24 cellular contexts compared by ENCODE assay signal in the genomic region with DNA sequence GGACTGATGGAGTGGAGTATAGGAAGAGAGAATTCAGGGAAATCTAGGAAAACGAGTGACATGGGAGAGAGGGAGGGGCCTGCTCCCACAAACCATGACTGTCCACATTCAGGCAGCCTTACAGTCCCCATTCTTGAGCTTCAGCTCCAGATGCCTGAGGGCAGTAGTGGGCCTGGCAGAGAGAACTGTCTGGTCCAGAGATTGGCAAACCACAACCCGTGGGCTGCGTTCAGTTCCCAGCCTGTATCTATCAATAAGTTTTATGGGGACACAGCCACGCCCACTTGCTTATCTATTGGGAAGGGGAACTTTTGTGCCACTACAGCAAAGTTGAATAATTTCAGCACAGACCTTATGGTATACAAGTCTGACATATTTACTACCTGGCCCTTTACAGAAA.
"Had no signal": no experiment of that assay in that cellular context is flagged by ENCODE, and none has a peak within 500 bp of the region (broad histone marks: within the 10 kb centered on the region; RNA-seq: fewer than 3 reads in every experiment).

No MANE protein-coding gene starts in this region.

- H3K4me1 ChIP-seq: foreskin keratinocyte, gastroesophageal sphincter, right lobe of liver, testis, tibial artery had no signal

- H3K4me2 ChIP-seq: hepatocyte, smooth muscle cell had no signal

- H3K4me3 ChIP-seq: esophagus muscularis mucosa, gastroesophageal sphincter, heart left ventricle, hepatocyte, ovary, right lobe of liver, smooth muscle cell, testis, tibial artery, vagina had no signal

- H3K36me3 ChIP-seq: esophagus muscularis mucosa, gastroesophageal sphincter, heart left ventricle, ovary, right lobe of liver, tibial artery, vagina had no signal

- H3K27me3 ChIP-seq: esophagus muscularis mucosa, gastroesophageal sphincter, heart left ventricle, hepatocyte, ovary, right lobe of liver, testis, tibial artery, vagina had no signal

- H3K9me3 ChIP-seq: esophagus muscularis mucosa, gastroesophageal sphincter, heart left ventricle, ovary, right lobe of liver, testis, tibial artery, vagina had no signal

- H2AFZ ChIP-seq: hepatocyte had no signal

- H3K27ac ChIP-seq: esophagus muscularis mucosa, foreskin keratinocyte, gastroesophageal sphincter, heart left ventricle, hepatocyte, ovary, right lobe of liver, testis, tibial artery, vagina had no signal

- ATAC-seq: foreskin keratinocyte; gastroesophageal sphincter; heart left ventricle; left lobe of liver; naive thymus-derived CD8-positive, alpha-beta T cell; right lobe of liver; stimulated activated memory B cell treated with anti-CD40 and anti-IgM and Interleukin-4, amounts not matched to agents 10 μg/mL and 1 μg/mL and 100 μg/mL, for 72 hours; stimulated activated naive CD8-positive, alpha-beta T cell treated with anti-CD3 and anti-CD28 coated beads, Interleukin-15, Interleukin-2, amounts not matched to agents 100 U/mL and 50 U/mL, for 24 hours had no signal

- DNase-seq: cerebellar nuclear complex; effector memory CD4-positive, alpha-beta T cell; foreskin keratinocyte; heart left ventricle; kidney; mammary epithelial cell; naive thymus-derived CD8-positive, alpha-beta T cell; nephron progenitor cell; occipital lobe; right lobe of liver; stimulated activated CD4-positive, alpha-beta T cell treated with anti-CD3 and anti-CD28 coated beads, Interleukin-2, amount 100 ng/mL, for 24 hours; stimulated activated CD4-positive, alpha-beta T cell treated with anti-CD3 and anti-CD28 coated beads, Interleukin-4, amount 100 ng/mL, for 4 hours; stimulated activated naive CD8-positive, alpha-beta T cell treated with anti-CD3 and anti-CD28 coated beads, Interleukin-15, Interleukin-2, amounts not matched to agents 100 U/mL and 50 U/mL, for 24 hours; substantia nigra; testis had no signal
